25 cellular contexts compared by ENCODE assay signal in genomic region chr11:73622920-73623593, GRCh38. TPM values are rescaled to one million over a fixed set of nuclear protein-coding genes. Genes with fewer than 3 reads are reported as not detected.
DNase-seq lines count a peak whose midpoint lies in the region; TF ChIP-seq lines count a peak whose summit lies in the region.
"Had no signal": no experiment of that assay in that cellular context is flagged by ENCODE, and none has a peak within 500 bp of the region (broad histone marks: within the 10 kb centered on the region; RNA-seq: fewer than 3 reads in every experiment).

No MANE protein-coding gene starts in this region.

- H3K4me2 ChIP-seq in Karpas-422 (ENCODE audit: low read depth, low read length, poor library complexity, severe bottlenecking): peak overlapping the region; percentile 18
- H3K4me2 ChIP-seq: GM23338 had no signal

- no peak overlapping the region for H2AFZ ChIP-seq in Karpas-422 (ENCODE audit: low read length)
- H2AFZ ChIP-seq: GM23338 had no signal

- DNase-seq in CD14-positive monocyte (ENCODE audit: low spot score) (no peak), Karpas-422 (no peak), fibroblast of mammary gland (ENCODE audit: low read depth) (peak; percentile 12), SKM-1 (lab: John Stamatoyannopoulos, UW; ENCODE audit: unreplicated experiment) (no peak), medulla oblongata (ENCODE audit: extremely low spot score) (no peak), NCI-H345 (lab: John Stamatoyannopoulos, UW) (no peak)
- DNase-seq: activated CD4-positive, alpha-beta memory T cell treated with anti-CD3 and anti-CD28 coated beads, Interleukin-2, amount 10 ng/mL, durations not matched to agents 7 days and 5 days; activated CD4-positive, alpha-beta T cell treated with anti-CD3 and anti-CD28 coated beads for 1 hour; activated CD8-positive, alpha-beta memory T cell treated with anti-CD3 and anti-CD28 coated beads, Interleukin-2, amount 50 U/mL, for 48 hours; activated naive CD4-positive, alpha-beta T cell treated with anti-CD3 and anti-CD28 coated beads, Interleukin-2, amount 10 ng/mL, durations not matched to agents 7 days and 5 days; C1 segment of cervical spinal cord; foreskin melanocyte; immature natural killer cell; naive thymus-derived CD4-positive, alpha-beta T cell; NCI-H1105; NCI-H1930; stimulated activated naive CD8-positive, alpha-beta T cell treated with anti-CD3 and anti-CD28 coated beads, Interleukin-15, amount 100 ng/mL, for 72 hours; T-helper 17 cell; tibial artery had no signal

- no peaks in the 10 kb centered on the region for H3K27me3 ChIP-seq in Karpas-422 (ENCODE audit: low read length)
- H3K27me3 ChIP-seq in skeletal muscle tissue (ENCODE audit: control insufficient read depth in 3 of 3, insufficient read depth in 3 of 3, low read length in 3 of 3): no peaks in the 10 kb centered on the region

- H3K4me3 ChIP-seq in Karpas-422 (ENCODE audit: low read length) (no peak overlapping the region), fibroblast of mammary gland (ENCODE audit: control insufficient read depth, low read depth, low read length) (no peak overlapping the region), skeletal muscle tissue (ENCODE audit: low read length in 3 of 3) (peak overlapping the region in 1 of 3 donors; percentile 39)
- H3K4me3 ChIP-seq: GM23338, SK-N-MC, skin epidermis, tibial artery had no signal

- no peaks in the 10 kb centered on the region for H3K9me2 ChIP-seq in Karpas-422 (replicated peaks; ENCODE audit: insufficient read depth, low read length)

- H3K36me3 ChIP-seq in Karpas-422 (ENCODE audit: insufficient read depth, low read length) (no peaks in the 10 kb centered on the region), skeletal muscle tissue (ENCODE audit: control insufficient read depth in 3 of 3, insufficient read depth in 3 of 3, low read length in 3 of 3) (no peaks in the 10 kb centered on the region)
- H3K36me3 ChIP-seq: tibial artery had no signal

- peak overlapping the region; percentile 21 to 70 for H3K4me3 Mint-ChIP-seq in CD14-positive monocyte
- H3K4me3 Mint-ChIP-seq: activated CD4-positive, alpha-beta memory T cell treated with anti-CD3 and anti-CD28 coated beads, Interleukin-2, amount 10 ng/mL, durations not matched to agents 7 days and 5 days; activated naive CD4-positive, alpha-beta T cell treated with anti-CD3 and anti-CD28 coated beads, Interleukin-2, amount 10 ng/mL, durations not matched to agents 7 days and 5 days; GM23338; immature natural killer cell; naive thymus-derived CD4-positive, alpha-beta T cell; stimulated activated naive CD8-positive, alpha-beta T cell treated with anti-CD3 and anti-CD28 coated beads, Interleukin-15, amount 100 ng/mL, for 72 hours; T-helper 17 cell had no signal

- no peaks in the 10 kb centered on the region for H3K9me3 ChIP-seq in Karpas-422 (ENCODE audit: low read length)
- no peaks in the 10 kb centered on the region for H3K9me3 ChIP-seq in skeletal muscle tissue (ENCODE audit: control insufficient read depth in 3 of 3, low read length in 3 of 3)
- H3K9me3 ChIP-seq: tibial artery had no signal

- H3K27ac ChIP-seq in Karpas-422 (ENCODE audit: low read length) (no peak overlapping the region), skeletal muscle tissue (ENCODE audit: low read depth, low read length) (peak overlapping the region; percentile 77)
- H3K27ac ChIP-seq: SK-N-MC, tibial artery had no signal

- H3K9me3 Mint-ChIP-seq in CD14-positive monocyte: peaks cover 0 to 3% (median 0%) of the 10 kb centered on the region in 7 donors
- H3K9me3 Mint-ChIP-seq: activated CD4-positive, alpha-beta memory T cell treated with anti-CD3 and anti-CD28 coated beads, Interleukin-2, amount 10 ng/mL, durations not matched to agents 7 days and 5 days; activated naive CD4-positive, alpha-beta T cell treated with anti-CD3 and anti-CD28 coated beads, Interleukin-2, amount 10 ng/mL, durations not matched to agents 7 days and 5 days; GM23338; immature natural killer cell; naive thymus-derived CD4-positive, alpha-beta T cell; stimulated activated naive CD8-positive, alpha-beta T cell treated with anti-CD3 and anti-CD28 coated beads, Interleukin-15, amount 100 ng/mL, for 72 hours had no signal

- no peak for TF ChIP-seq CTCF in CD14-positive monocyte (IDR thresholded peaks at IDR 0.05)
- TF ChIP-seq CTCF in fibroblast of mammary gland (conservative IDR thresholded peaks at IDR 0.05; ENCODE audit: control insufficient read depth, insufficient read depth, low read depth, low read length): no peak

- H3K79me2 ChIP-seq in Karpas-422 (ENCODE audit: low read length): no peaks in the 10 kb centered on the region

- intact Hi-C loops in CD14-positive monocyte (cut with micrococcal nuclease): no loop called here

- peaks cover 14% of the 10 kb centered on the region for H3K4me1 ChIP-seq in Karpas-422 (ENCODE audit: low read length)
- peaks cover 14 to 31% (median 23%) of the 10 kb centered on the region in 3 donors for H3K4me1 ChIP-seq in skeletal muscle tissue (ENCODE audit: control insufficient read depth in 3 of 3, insufficient read depth in 3 of 3, low read length in 3 of 3)

- peaks cover 43% of the 10 kb centered on the region for H3K4me1 Mint-ChIP-seq in CD14-positive monocyte
- H3K4me1 Mint-ChIP-seq: stimulated activated naive CD8-positive, alpha-beta T cell treated with anti-CD3 and anti-CD28 coated beads, Interleukin-15, amount 100 ng/mL, for 72 hours had no signal

- no peak overlapping the region for H3K9ac ChIP-seq in Karpas-422 (ENCODE audit: low read length)
- H3K9ac ChIP-seq in skeletal muscle tissue (ENCODE audit: low read depth in 1 of 3, low read length in 3 of 3): peak overlapping the region in 2 of 3 donors; percentile 9 to 41

- no peaks in the 10 kb centered on the region for H4K20me1 ChIP-seq in Karpas-422 (ENCODE audit: insufficient read depth, low read depth, low read length)

- H3K27me3 Mint-ChIP-seq in CD14-positive monocyte (ENCODE audit: low read depth in 3 of 3): peaks cover 2 to 5% (median 5%) of the 10 kb centered on the region in 3 donors

- peak overlapping the region; percentile 86 to 96 (median 93) for H3K27ac Mint-ChIP-seq in CD14-positive monocyte
- H3K27ac Mint-ChIP-seq: activated CD4-positive, alpha-beta memory T cell treated with anti-CD3 and anti-CD28 coated beads, Interleukin-2, amount 10 ng/mL, durations not matched to agents 7 days and 5 days; activated naive CD4-positive, alpha-beta T cell treated with anti-CD3 and anti-CD28 coated beads, Interleukin-2, amount 10 ng/mL, durations not matched to agents 7 days and 5 days; GM23338; immature natural killer cell; stimulated activated naive CD8-positive, alpha-beta T cell treated with anti-CD3 and anti-CD28 coated beads, Interleukin-15, amount 100 ng/mL, for 72 hours; T-helper 17 cell had no signal

- no peaks in the 10 kb centered on the region for H3K36me3 Mint-ChIP-seq in CD14-positive monocyte
- H3K36me3 Mint-ChIP-seq: activated naive CD4-positive, alpha-beta T cell treated with anti-CD3 and anti-CD28 coated beads, Interleukin-2, amount 10 ng/mL, durations not matched to agents 7 days and 5 days; immature natural killer cell; naive thymus-derived CD4-positive, alpha-beta T cell had no signal

RNA-seq across cellular contexts. Expression of gene PLEKHB1, which starts 23.3 kb away (rescaled TPM):
- polyA plus RNA-seq in CD14-positive monocyte: under 1 TPM; 0.25 to 0.88 TPM
- 3.1 and 6.0 TPM in 2 replicates for total RNA-seq in Karpas-422 (2014; rRNA removed; shearing (Covaris generic); ENCODE audit: low replicate concordance)
- 1.0 TPM for total RNA-seq in skeletal muscle tissue
- total RNA-seq: bronchial epithelial cell, Daoy had no signal

RNA-seq across cellular contexts. Expression of gene FAM168A, which starts 25.1 kb away (rescaled TPM):
- 1 to 10 TPM; 1.4 to 2.1 TPM for polyA plus RNA-seq in CD14-positive monocyte
- 8.4 and 12.9 TPM in 2 replicates for total RNA-seq in Karpas-422 (2014; rRNA removed; shearing (Covaris generic); ENCODE audit: low replicate concordance)
- 13.0 TPM for total RNA-seq in skeletal muscle tissue
